Comparison of ENCODE assay signal across 11 cellular contexts in the genomic region with DNA sequence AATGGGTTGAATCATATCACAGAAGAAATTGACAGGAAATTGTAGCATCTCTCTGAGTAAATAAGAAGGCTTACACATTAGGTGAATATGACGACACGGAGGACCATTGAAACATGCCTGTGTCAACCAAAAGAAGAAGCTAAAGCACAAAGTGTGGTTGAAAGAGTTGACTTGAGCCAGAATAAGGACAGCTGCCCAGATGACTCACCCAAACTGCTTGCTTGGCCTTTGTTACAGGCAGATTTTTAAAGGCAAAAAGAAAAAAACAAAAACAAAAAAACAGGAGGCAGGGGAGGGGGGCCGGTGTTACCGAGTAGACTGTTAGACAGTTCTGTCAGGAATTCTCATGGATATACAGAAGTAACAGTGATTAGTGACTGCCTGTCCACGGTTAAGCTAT.
A peak's percentile ranks its signal among the peaks of the same experiment; 100 is the strongest.
DNase-seq lines count a peak whose midpoint lies in the region; ATAC-seq and TF ChIP-seq lines count a peak whose summit lies in the region.
"Had no signal": no experiment of that assay in that cellular context is flagged by ENCODE, and none has a peak within 500 bp of the region (broad histone marks: within the 10 kb centered on the region; RNA-seq: fewer than 3 reads in every experiment).

No MANE protein-coding gene starts in this region.

- H3K9ac ChIP-seq in HUES6 (ENCODE audit: low read length): no peak overlapping the region

- no peak overlapping the region for H3K4me3 ChIP-seq in HUES6 (ENCODE audit: low read depth, low read length)
- H3K4me3 ChIP-seq in gastroesophageal sphincter: no peak overlapping the region
- H3K4me3 ChIP-seq in skeletal muscle cell (ENCODE audit: low read depth, low read length): no peak overlapping the region
- H3K4me3 ChIP-seq in A673 (ENCODE audit: low read depth, low read length, poor library complexity, severe bottlenecking): no peak overlapping the region
- H3K4me3 ChIP-seq: ascending aorta, lung had no signal

- H3K27me3 ChIP-seq in HUES6 (ENCODE audit: control insufficient read depth, insufficient read depth, low read length) (no peaks in the 10 kb centered on the region), gastroesophageal sphincter (no peaks in the 10 kb centered on the region), A673 (replicated peaks; ENCODE audit: insufficient read depth, low read depth, low read length, poor library complexity) (no peaks in the 10 kb centered on the region)
- H3K27me3 ChIP-seq: ascending aorta had no signal

- H3K27me3 Mint-ChIP-seq in T-helper 17 cell: no peaks in the 10 kb centered on the region
- H3K27me3 Mint-ChIP-seq: stimulated activated memory B cell treated with anti-CD40 and anti-IgM and Interleukin-4, amounts not matched to agents 10 μg/mL and 1 μg/mL and 100 μg/mL, for 72 hours had no signal

- TF ChIP-seq EP300 in gastroesophageal sphincter (IDR thresholded peaks at IDR 0.05): no peak

- DNase-seq in T-helper 17 cell: no peak
- DNase-seq in skeletal muscle cell (ENCODE audit: low read depth): peak; percentile 57
- DNase-seq in A673 (ENCODE audit: low spot score): no peak
- DNase-seq in central memory CD4-positive, alpha-beta T cell: no peak
- DNase-seq: NCI-H2171 had no signal

- H3K36me3 Mint-ChIP-seq in T-helper 17 cell (ENCODE audit: low read depth): peaks cover 4% of the 10 kb centered on the region

- no peak for TF ChIP-seq POLR2A in gastroesophageal sphincter (IDR thresholded peaks at IDR 0.05)

- BruUV-seq in A673 (replicated peaks; lab: Mats Ljungman, UMichigan): no TSS peak

- no peaks in the 10 kb centered on the region for H3K4me1 ChIP-seq in HUES6 (ENCODE audit: control insufficient read depth, insufficient read depth, low read length)
- H3K4me1 ChIP-seq in gastroesophageal sphincter: no peaks in the 10 kb centered on the region
- no peaks in the 10 kb centered on the region for H3K4me1 ChIP-seq in A673 (ENCODE audit: insufficient read depth, low read length, poor library complexity, severe bottlenecking)
- H3K4me1 ChIP-seq: ascending aorta had no signal

- H3K9me3 ChIP-seq in HUES6 (ENCODE audit: control insufficient read depth, insufficient read depth, low read depth, low read length) (no peaks in the 10 kb centered on the region), T-helper 17 cell (ENCODE audit: control insufficient read depth, low read length, poor library complexity, severe bottlenecking) (no peaks in the 10 kb centered on the region), gastroesophageal sphincter (no peaks in the 10 kb centered on the region), A673 (ENCODE audit: low read depth, low read length, poor library complexity, severe bottlenecking) (no peaks in the 10 kb centered on the region)
- H3K9me3 ChIP-seq: ascending aorta had no signal

- no peak overlapping the region for H3K4me3 Mint-ChIP-seq in T-helper 17 cell
- H3K4me3 Mint-ChIP-seq: stimulated activated memory B cell treated with anti-CD40 and anti-IgM and Interleukin-4, amounts not matched to agents 10 μg/mL and 1 μg/mL and 100 μg/mL, for 72 hours had no signal

- H3K4me1 Mint-ChIP-seq in T-helper 17 cell: peaks cover 30% of the 10 kb centered on the region

- POLR2A ChIA-PET in A673 (lab: Charles Lee; ENCODE audit: low non-redundant PET): no interaction called here

- H3K27ac Mint-ChIP-seq in T-helper 17 cell: peak overlapping the region; percentile 83
- H3K27ac Mint-ChIP-seq: stimulated activated memory B cell treated with anti-CD40 and anti-IgM and Interleukin-4, amounts not matched to agents 10 μg/mL and 1 μg/mL and 100 μg/mL, for 72 hours had no signal

- no peak for ATAC-seq in T-helper 17 cell
- ATAC-seq in gastroesophageal sphincter: peak; percentile 76
- ATAC-seq in HG03432 (IDR thresholded peaks at IDR 0.05; ENCODE audit: unreplicated experiment): no peak
- ATAC-seq: stimulated activated memory B cell treated with anti-CD40 and anti-IgM and Interleukin-4, amounts not matched to agents 10 μg/mL and 1 μg/mL and 100 μg/mL, for 72 hours had no signal

- TF ChIP-seq CTCF in gastroesophageal sphincter (IDR thresholded peaks at IDR 0.05): no peak
- TF ChIP-seq CTCF in A673 (conservative IDR thresholded peaks at IDR 0.05; ENCODE audit: low read depth, low read length): no peak

- H3K27ac ChIP-seq in HUES6 (ENCODE audit: low read depth, low read length) (0 out of 2 replicates have a peak overlapping the region, but pooled peaks have one; percentile 42), gastroesophageal sphincter (peak overlapping the region in 1 of 4 donors; percentile 7), A673 (ENCODE audit: low read depth, low read length, poor library complexity, severe bottlenecking) (no peak overlapping the region)
- H3K27ac ChIP-seq: ascending aorta had no signal

- intact Hi-C loops in A673 (cut with micrococcal nuclease; ENCODE audit: unreplicated experiment): no loop called here

- H3K36me3 ChIP-seq in HUES6 (ENCODE audit: control insufficient read depth, insufficient read depth, low read length) (peaks cover 26% of the 10 kb centered on the region), gastroesophageal sphincter (peaks cover 0 to 39% of the 10 kb centered on the region in 2 donors), A673 (ENCODE audit: insufficient read depth, low read length, poor library complexity, severe bottlenecking) (peaks cover 5% of the 10 kb centered on the region)

- WGBS in gastroesophageal sphincter (ENCODE audit: low coverage in 1 of 2), 2 donors: 48 to 78% methylated on average over 5 of the region's 5 CpGs

- CTCF ChIA-PET in A673 (lab: Charles Lee): no interaction called here
